15 cellular contexts compared by ENCODE assay signal in genomic region chr14:73795466-73795865, GRCh38. TPM values are rescaled to one million over a fixed set of nuclear protein-coding genes. Genes with fewer than 3 reads are reported as not detected.
DNase-seq lines count a peak whose midpoint lies in the region; ATAC-seq and TF ChIP-seq lines count a peak whose summit lies in the region.
"Had no signal": no experiment of that assay in that cellular context is flagged by ENCODE, and none has a peak within 500 bp of the region (broad histone marks: within the 10 kb centered on the region; RNA-seq: fewer than 3 reads in every experiment).

No MANE protein-coding gene starts in this region.

- DNase-seq in CD14-positive monocyte (ENCODE audit: low spot score): no peak
- DNase-seq in ascending aorta (ENCODE audit: low spot score in 2 of 2): no peak
- DNase-seq in right lobe of liver: no peak
- DNase-seq in natural killer cell treated with Interleukin-12 subunit alpha and Interleukin-12 subunit beta and Interleukin-15 and Interleukin-18, amount 100 ng/mL, for 72 hours (ENCODE audit: low spot score): no peak
- no peak for DNase-seq in dedifferentiated amniotic fluid mesenchymal stem cell (ENCODE audit: extremely low spot score)
- no peak for DNase-seq in central memory CD4-positive, alpha-beta T cell
- DNase-seq in superior temporal gyrus (ENCODE audit: extremely low spot score): no peak
- DNase-seq: activated CD4-positive, alpha-beta T cell treated with anti-CD3 and anti-CD28 coated beads, Interleukin-2, amount 10 ng/mL, durations not matched to agents 24 days and 14 days; activated T-cell treated with anti-CD3 and anti-CD28 coated beads, Interleukin-2, amount 50 U/mL, for 4 hours; cortex of kidney; midbrain; NCI-H1105 treated with DMSO at 0.1 percent for 48 hours; NCI-H446 treated with DMSO at 0.1 percent for 48 hours; stimulated activated naive B cell treated with anti-CD40 and anti-IgM and Interleukin-4, amounts not matched to agents 10 μg/mL and 1 μg/mL and 100 μg/mL, for 72 hours had no signal

- H3K27ac Mint-ChIP-seq in CD14-positive monocyte: peak overlapping the region in 4 of 7 donors; percentile 64 to 92 (median 84)
- H3K27ac Mint-ChIP-seq in natural killer cell treated with Interleukin-12 subunit alpha and Interleukin-12 subunit beta and Interleukin-15 and Interleukin-18, amount 100 ng/mL, for 72 hours: no peak overlapping the region
- H3K27ac Mint-ChIP-seq: activated CD4-positive, alpha-beta T cell treated with anti-CD3 and anti-CD28 coated beads, Interleukin-2, amount 10 ng/mL, durations not matched to agents 24 days and 14 days; stimulated activated naive B cell treated with anti-CD40 and anti-IgM and Interleukin-4, amounts not matched to agents 10 μg/mL and 1 μg/mL and 100 μg/mL, for 72 hours had no signal

- peaks cover 20% of the 10 kb centered on the region for H3K4me1 Mint-ChIP-seq in CD14-positive monocyte
- H3K4me1 Mint-ChIP-seq in natural killer cell treated with Interleukin-12 subunit alpha and Interleukin-12 subunit beta and Interleukin-15 and Interleukin-18, amount 100 ng/mL, for 72 hours (ENCODE audit: low read depth in 2 of 2): no peaks in the 10 kb centered on the region
- H3K4me1 Mint-ChIP-seq: activated CD4-positive, alpha-beta T cell treated with anti-CD3 and anti-CD28 coated beads, Interleukin-2, amount 10 ng/mL, durations not matched to agents 24 days and 14 days had no signal

- H3K36me3 Mint-ChIP-seq in CD14-positive monocyte: no peaks in the 10 kb centered on the region
- H3K36me3 Mint-ChIP-seq in natural killer cell treated with Interleukin-12 subunit alpha and Interleukin-12 subunit beta and Interleukin-15 and Interleukin-18, amount 100 ng/mL, for 72 hours: no peaks in the 10 kb centered on the region
- H3K36me3 Mint-ChIP-seq: stimulated activated naive B cell treated with anti-CD40 and anti-IgM and Interleukin-4, amounts not matched to agents 10 μg/mL and 1 μg/mL and 100 μg/mL, for 72 hours had no signal

- H3K4me3 ChIP-seq in ascending aorta: no peak overlapping the region
- H3K4me3 ChIP-seq in right lobe of liver: no peak overlapping the region
- H3K4me3 ChIP-seq in skeletal muscle tissue (ENCODE audit: low read length in 3 of 3): no peak overlapping the region

- peaks cover 0 to 2% (median 0%) of the 10 kb centered on the region in 3 donors for H3K27me3 Mint-ChIP-seq in CD14-positive monocyte (ENCODE audit: low read depth in 3 of 3)
- no peaks in the 10 kb centered on the region for H3K27me3 Mint-ChIP-seq in natural killer cell treated with Interleukin-12 subunit alpha and Interleukin-12 subunit beta and Interleukin-15 and Interleukin-18, amount 100 ng/mL, for 72 hours
- H3K27me3 Mint-ChIP-seq: activated CD4-positive, alpha-beta T cell treated with anti-CD3 and anti-CD28 coated beads, Interleukin-2, amount 10 ng/mL, durations not matched to agents 24 days and 14 days; stimulated activated naive B cell treated with anti-CD40 and anti-IgM and Interleukin-4, amounts not matched to agents 10 μg/mL and 1 μg/mL and 100 μg/mL, for 72 hours had no signal

- peaks cover 6 to 17% of the 10 kb centered on the region in 2 donors for H3K4me1 ChIP-seq in ascending aorta
- peaks cover 0 to 29% (median 11%) of the 10 kb centered on the region in 4 donors for H3K4me1 ChIP-seq in right lobe of liver
- peaks cover 13 to 20% (median 15%) of the 10 kb centered on the region in 3 donors for H3K4me1 ChIP-seq in skeletal muscle tissue (ENCODE audit: control insufficient read depth in 3 of 3, insufficient read depth in 3 of 3, low read length in 3 of 3)

- WGBS in right lobe of liver (ENCODE audit: insufficient coverage, low coverage, low lambda C conversion rate, missing lambda C conversion rate): 71% methylated on average over 1 of the region's 3 CpGs

- no peak overlapping the region for H3K9ac ChIP-seq in skeletal muscle tissue (ENCODE audit: low read depth in 1 of 3, low read length in 3 of 3)

- TF ChIP-seq POLR2A in right lobe of liver (IDR thresholded peaks at IDR 0.05): no peak

- no peak for TF ChIP-seq CTCF in CD14-positive monocyte (IDR thresholded peaks at IDR 0.05)
- no peak for TF ChIP-seq CTCF in ascending aorta (IDR thresholded peaks at IDR 0.05)
- no peak for TF ChIP-seq CTCF in right lobe of liver (IDR thresholded peaks at IDR 0.05)

- H3K9me3 ChIP-seq in ascending aorta (no peaks in the 10 kb centered on the region), right lobe of liver (no peaks in the 10 kb centered on the region), skeletal muscle tissue (ENCODE audit: control insufficient read depth in 3 of 3, low read length in 3 of 3) (no peaks in the 10 kb centered on the region)

- peak overlapping the region; percentile 54 to 73 for H3K27ac ChIP-seq in ascending aorta
- H3K27ac ChIP-seq in right lobe of liver: peak overlapping the region; percentile 49 to 71 (median 61)
- peak overlapping the region; percentile 70 for H3K27ac ChIP-seq in skeletal muscle tissue (ENCODE audit: low read depth, low read length)

- no peaks in the 10 kb centered on the region for H3K27me3 ChIP-seq in ascending aorta
- H3K27me3 ChIP-seq in right lobe of liver: no peaks in the 10 kb centered on the region
- no peaks in the 10 kb centered on the region for H3K27me3 ChIP-seq in skeletal muscle tissue (ENCODE audit: control insufficient read depth in 3 of 3, insufficient read depth in 3 of 3, low read length in 3 of 3)

- no peaks in the 10 kb centered on the region for H3K9me3 Mint-ChIP-seq in CD14-positive monocyte
- no peaks in the 10 kb centered on the region for H3K9me3 Mint-ChIP-seq in natural killer cell treated with Interleukin-12 subunit alpha and Interleukin-12 subunit beta and Interleukin-15 and Interleukin-18, amount 100 ng/mL, for 72 hours
- H3K9me3 Mint-ChIP-seq: activated CD4-positive, alpha-beta T cell treated with anti-CD3 and anti-CD28 coated beads, Interleukin-2, amount 10 ng/mL, durations not matched to agents 24 days and 14 days; activated T-cell treated with anti-CD3 and anti-CD28 coated beads, Interleukin-2, amount 50 U/mL, for 4 hours; stimulated activated naive B cell treated with anti-CD40 and anti-IgM and Interleukin-4, amounts not matched to agents 10 μg/mL and 1 μg/mL and 100 μg/mL, for 72 hours had no signal

- intact Hi-C loops in CD14-positive monocyte (cut with micrococcal nuclease) (no loop called here), ascending aorta (cut with DNase I) (loop anchor here (2.0 kb wide), 2 partner anchors 55 to 71 kb away; partner anchors contain the start of gene PTGR2), right lobe of liver (cut with DNase I) (no loop called here)

- no peaks in the 10 kb centered on the region for H3K36me3 ChIP-seq in ascending aorta
- no peaks in the 10 kb centered on the region for H3K36me3 ChIP-seq in right lobe of liver
- H3K36me3 ChIP-seq in skeletal muscle tissue (ENCODE audit: control insufficient read depth in 3 of 3, insufficient read depth in 3 of 3, low read length in 3 of 3): peaks cover 0 to 3% (median 0%) of the 10 kb centered on the region in 3 donors

- ATAC-seq in right lobe of liver: no peak
- ATAC-seq in natural killer cell treated with Interleukin-12 subunit alpha and Interleukin-12 subunit beta and Interleukin-15 and Interleukin-18, amount 100 ng/mL, for 72 hours: no peak
- ATAC-seq: activated T-cell treated with anti-CD3 and anti-CD28 coated beads, Interleukin-2, amount 50 U/mL, for 4 hours; stimulated activated naive B cell treated with anti-CD40 and anti-IgM and Interleukin-4, amounts not matched to agents 10 μg/mL and 1 μg/mL and 100 μg/mL, for 72 hours had no signal

- H3K4me3 Mint-ChIP-seq in CD14-positive monocyte: no peak overlapping the region
- no peak overlapping the region for H3K4me3 Mint-ChIP-seq in natural killer cell treated with Interleukin-12 subunit alpha and Interleukin-12 subunit beta and Interleukin-15 and Interleukin-18, amount 100 ng/mL, for 72 hours
- H3K4me3 Mint-ChIP-seq: activated CD4-positive, alpha-beta T cell treated with anti-CD3 and anti-CD28 coated beads, Interleukin-2, amount 10 ng/mL, durations not matched to agents 24 days and 14 days; activated T-cell treated with anti-CD3 and anti-CD28 coated beads, Interleukin-2, amount 50 U/mL, for 4 hours; stimulated activated naive B cell treated with anti-CD40 and anti-IgM and Interleukin-4, amounts not matched to agents 10 μg/mL and 1 μg/mL and 100 μg/mL, for 72 hours had no signal

RNA-seq across cellular contexts. Expression of gene PTGR2, which starts 56.2 kb away (rescaled TPM):
- 1 to 10 TPM; 1.1 to 3.8 TPM for polyA plus RNA-seq in CD14-positive monocyte
- total RNA-seq in ascending aorta: 2.3 TPM
- total RNA-seq in right lobe of liver: 10 to 100 TPM in 4 of 6 experiments, 1 to 10 TPM in 2; 8.0 to 22.4 (median 12.4) TPM
- total RNA-seq in skeletal muscle tissue: 5.7 TPM
- total RNA-seq in natural killer cell treated with Interleukin-12 subunit alpha and Interleukin-12 subunit beta and Interleukin-15 and Interleukin-18, amount 100 ng/mL, for 72 hours: 1 to 10 TPM; 2.8 to 4.6 TPM

Comparison
In these comparisons a context has a peak if more than half of its experiments do, and no peak if none do; other contexts are left out.
1. H3K27ac Mint-ChIP-seq: peak in CD14-positive monocyte (4 of 7); none in natural killer cell treated with Interleukin-12 subunit alpha and Interleukin-12 subunit beta and Interleukin-15 and Interleukin-18, amount 100 ng/mL, for 72 hours (0 of 2).
2. Peak in every context shown above with its lines, with median percentiles within 50 percentile points of each other: H3K27ac ChIP-seq.